ENCODE assay signal across 23 cellular contexts in the genomic region with DNA sequence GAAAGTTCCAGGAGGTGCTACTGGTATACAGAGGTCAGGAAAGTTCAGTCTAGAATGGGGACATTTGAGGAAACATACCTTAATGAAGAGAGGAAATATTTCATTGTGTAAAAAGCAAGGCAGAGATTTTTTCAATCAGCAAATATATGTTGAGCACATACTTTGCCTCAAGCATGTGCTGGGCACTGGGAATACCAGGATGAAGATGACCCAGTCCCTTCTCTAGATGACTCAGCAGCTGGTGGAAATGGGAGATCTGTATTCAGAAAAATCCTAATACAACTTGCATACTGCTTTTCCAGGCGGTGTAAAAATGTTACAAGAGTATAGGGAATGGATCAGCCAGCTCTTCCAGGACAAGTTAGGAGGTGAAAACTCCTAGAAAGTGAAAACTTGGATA.
"Had no signal": no experiment of that assay in that cellular context is flagged by ENCODE, and none has a peak within 500 bp of the region (broad histone marks: within the 10 kb centered on the region; RNA-seq: fewer than 3 reads in every experiment).

No MANE protein-coding gene starts in this region.

- FAIRE-seq: colon had no signal

- H3K27me3 Mint-ChIP-seq: activated CD4-positive, alpha-beta T cell treated with anti-CD3 and anti-CD28 coated beads, Interleukin-2, amount 10 ng/mL, durations not matched to agents 24 days and 14 days; activated CD8-positive, alpha-beta T cell treated with anti-CD3 and anti-CD28 coated beads for 36 hours; activated naive CD8-positive, alpha-beta T cell treated with anti-CD3 and anti-CD28 coated beads, Interleukin-2, amount 10 ng/mL, durations not matched to agents 7 days and 5 days had no signal

- H3K27ac Mint-ChIP-seq: activated CD4-positive, alpha-beta T cell treated with anti-CD3 and anti-CD28 coated beads, Interleukin-2, amount 10 ng/mL, durations not matched to agents 24 days and 14 days; activated CD8-positive, alpha-beta T cell treated with anti-CD3 and anti-CD28 coated beads for 36 hours; activated naive CD8-positive, alpha-beta T cell treated with anti-CD3 and anti-CD28 coated beads, Interleukin-2, amount 10 ng/mL, durations not matched to agents 7 days and 5 days; activated T-helper 2 cell treated with anti-CD3 and anti-CD28 coated beads, Interferon-gamma antibody, Interleukin-2, Interleukin-4, amounts not matched to agents 10 μg/mL and 5 μg/mL and 100 μg/mL, durations not matched to agents 14 hours and 24 hours and 36 hours; nephron progenitor cell had no signal

- H3K9me3 ChIP-seq: body of pancreas, gastrocnemius medialis, heart left ventricle, left lung, tibial artery, uterus had no signal

- DNase-seq: activated CD4-positive, alpha-beta T cell treated with anti-CD3 and anti-CD28 coated beads, Interleukin-2, amount 10 ng/mL, durations not matched to agents 24 days and 14 days; activated CD8-positive, alpha-beta T cell treated with anti-CD3 and anti-CD28 coated beads for 36 hours; activated naive CD4-positive, alpha-beta T cell treated with Interleukin-2 at 50 U/mL for 16 hours; activated naive CD8-positive, alpha-beta T cell treated with anti-CD3 and anti-CD28 coated beads, Interleukin-2, amount 10 ng/mL, durations not matched to agents 7 days and 5 days; activated T-cell treated with anti-CD3 and anti-CD28 coated beads, Interleukin-2, amount 50 U/mL, for 1 hour; body of pancreas; central memory CD4-positive, alpha-beta T cell; erythroblast; gastrocnemius medialis; heart left ventricle; left lung; mammary epithelial cell; midbrain; nephron progenitor cell; nucleus accumbens; stimulated activated CD4-positive, alpha-beta T cell treated with anti-CD3 and anti-CD28 coated beads, Interleukin-12 subunit alpha, Interleukin-12 subunit beta, amount 100 ng/mL, for 4 hours; stimulated activated CD4-positive, alpha-beta T cell treated with anti-CD3 and anti-CD28 coated beads, Interleukin-1b, Interleukin-23, amount 100 ng/mL, for 48 hours; stimulated activated CD8-positive, alpha-beta memory T cell treated with anti-CD3 and anti-CD28 coated beads, Interleukin-4, amount 100 ng/mL, for 48 hours; stimulated activated naive CD4-positive, alpha-beta T cell; tibial artery; uterus had no signal

- H3K4me3 Mint-ChIP-seq: activated CD4-positive, alpha-beta T cell treated with anti-CD3 and anti-CD28 coated beads, Interleukin-2, amount 10 ng/mL, durations not matched to agents 24 days and 14 days; activated CD8-positive, alpha-beta T cell treated with anti-CD3 and anti-CD28 coated beads for 36 hours; activated naive CD8-positive, alpha-beta T cell treated with anti-CD3 and anti-CD28 coated beads, Interleukin-2, amount 10 ng/mL, durations not matched to agents 7 days and 5 days; nephron progenitor cell had no signal

- H3K27me3 ChIP-seq: body of pancreas, gastrocnemius medialis, heart left ventricle, left lung, tibial artery, uterus had no signal

- H3K4me1 ChIP-seq: body of pancreas, left lung had no signal

- H3K9me3 Mint-ChIP-seq: activated CD4-positive, alpha-beta T cell treated with anti-CD3 and anti-CD28 coated beads, Interleukin-2, amount 10 ng/mL, durations not matched to agents 24 days and 14 days; activated CD8-positive, alpha-beta T cell treated with anti-CD3 and anti-CD28 coated beads for 36 hours; activated naive CD8-positive, alpha-beta T cell treated with anti-CD3 and anti-CD28 coated beads, Interleukin-2, amount 10 ng/mL, durations not matched to agents 7 days and 5 days; activated T-helper 2 cell treated with anti-CD3 and anti-CD28 coated beads, Interferon-gamma antibody, Interleukin-2, Interleukin-4, amounts not matched to agents 10 μg/mL and 5 μg/mL and 100 μg/mL, durations not matched to agents 14 hours and 24 hours and 36 hours; nephron progenitor cell had no signal

- H3K27ac ChIP-seq: body of pancreas, gastrocnemius medialis, heart left ventricle, left lung, tibial artery, uterus had no signal

- ATAC-seq: activated CD8-positive, alpha-beta T cell treated with anti-CD3 and anti-CD28 coated beads for 36 hours; body of pancreas; gastrocnemius medialis; heart left ventricle; left lung had no signal

- H3K4me3 ChIP-seq: body of pancreas, gastrocnemius medialis, heart left ventricle, left lung, tibial artery, uterus had no signal

- H3K36me3 ChIP-seq: gastrocnemius medialis, heart left ventricle, left lung, tibial artery, uterus had no signal

- H3K36me3 Mint-ChIP-seq: activated naive CD8-positive, alpha-beta T cell treated with anti-CD3 and anti-CD28 coated beads, Interleukin-2, amount 10 ng/mL, durations not matched to agents 7 days and 5 days had no signal

- H3K4me1 Mint-ChIP-seq: activated CD4-positive, alpha-beta T cell treated with anti-CD3 and anti-CD28 coated beads, Interleukin-2, amount 10 ng/mL, durations not matched to agents 24 days and 14 days; activated naive CD8-positive, alpha-beta T cell treated with anti-CD3 and anti-CD28 coated beads, Interleukin-2, amount 10 ng/mL, durations not matched to agents 7 days and 5 days had no signal
